ENCODE assay signal across 29 cellular contexts in genomic region chr18:22155584-22155983, GRCh38.
"Had no signal": no experiment of that assay in that cellular context is flagged by ENCODE, and none has a peak within 500 bp of the region (broad histone marks: within the 10 kb centered on the region; RNA-seq: fewer than 3 reads in every experiment).

No MANE protein-coding gene starts in this region.

- H3K9me3 ChIP-seq: stomach, suprapubic skin, testis, thoracic aorta, thyroid gland, tibial artery, tibial nerve, transverse colon, upper lobe of left lung, upper lobe of right lung, uterus, vagina had no signal

- DNase-seq: stimulated activated CD4-positive, alpha-beta T cell treated with anti-CD3 and anti-CD28 coated beads, Interleukin-2, amount 100 ng/mL, for 48 hours; stimulated activated CD4-positive, alpha-beta T cell treated with anti-CD3 and anti-CD28 coated beads, Interleukin-4, amount 100 ng/mL, for 1 hour; stimulated activated CD4-positive, alpha-beta T cell treated with anti-CD3 and anti-CD28 coated beads, Interleukin-4, amount 100 ng/mL, for 24 hours; stimulated activated CD4-positive, alpha-beta T cell treated with anti-CD3 and anti-CD28 coated beads, Interleukin-4, amount 100 ng/mL, for 4 hours; stimulated activated CD8-positive, alpha-beta memory T cell treated with anti-CD3 and anti-CD28 coated beads, Interleukin-4, amount 100 ng/mL, for 48 hours; stimulated activated naive B cell treated with anti-CD40 and anti-IgM and Interleukin-4, amounts not matched to agents 10 μg/mL and 1 μg/mL and 100 μg/mL, for 72 hours; stimulated activated naive CD4-positive, alpha-beta T cell; stimulated activated naive CD4-positive, alpha-beta T cell treated with Interleukin-2 at 50 U/mL for 16 hours; stimulated activated naive CD8-positive, alpha-beta T cell treated with anti-CD3 and anti-CD28 coated beads, Interleukin-15, amount 100 ng/mL, for 72 hours; stimulated activated naive CD8-positive, alpha-beta T cell treated with anti-CD3 and anti-CD28 coated beads, Interleukin-15, Interleukin-2, amounts not matched to agents 100 U/mL and 50 U/mL, for 24 hours; stomach; substantia nigra; testis; thyroid gland; tibial artery; transverse colon; trophoblast cell; upper lobe of left lung; upper lobe of right lung; uterus had no signal

- H3K4me3 ChIP-seq: stomach, suprapubic skin, testis, thoracic aorta, thyroid gland, tibial artery, tibial nerve, transverse colon, upper lobe of left lung, upper lobe of right lung, uterus, vagina had no signal

- H3K4me1 ChIP-seq: suprapubic skin, testis, thyroid gland, tibial artery, tibial nerve, transverse colon, upper lobe of left lung, upper lobe of right lung, uterus, vagina had no signal

- H3K4me1 Mint-ChIP-seq: stimulated activated effector memory CD8-positive, alpha-beta T cell treated with anti-CD3 and anti-CD28 coated beads, Interleukin-12 subunit alpha, Interleukin-12 subunit beta, amount 100 ng/mL, for 72 hours; stimulated activated memory B cell treated with anti-CD40 and anti-IgM and Interleukin-4, amounts not matched to agents 10 μg/mL and 1 μg/mL and 100 μg/mL, for 72 hours; stimulated activated naive B cell treated with anti-CD40 and anti-IgM and Interleukin-4, amounts not matched to agents 10 μg/mL and 1 μg/mL and 100 μg/mL, for 72 hours; stimulated activated naive CD8-positive, alpha-beta T cell treated with anti-CD3 and anti-CD28 coated beads, Interleukin-15, amount 100 ng/mL, for 72 hours had no signal

- H3K9me3 Mint-ChIP-seq: stimulated activated effector memory CD8-positive, alpha-beta T cell treated with anti-CD3 and anti-CD28 coated beads, Interleukin-12 subunit alpha, Interleukin-12 subunit beta, amount 100 ng/mL, for 72 hours; stimulated activated memory B cell treated with anti-CD40 and anti-IgM and Interleukin-4, amounts not matched to agents 10 μg/mL and 1 μg/mL and 100 μg/mL, for 72 hours; stimulated activated naive CD8-positive, alpha-beta T cell treated with anti-CD3 and anti-CD28 coated beads, Interleukin-15, amount 100 ng/mL, for 72 hours; stimulated activated naive CD8-positive, alpha-beta T cell treated with anti-CD3 and anti-CD28 coated beads, Interleukin-15, Interleukin-2, amounts not matched to agents 100 ng/mL and 50 ng/mL, for 24 hours; type B pancreatic cell had no signal

- H3K36me3 ChIP-seq: stomach, suprapubic skin, thoracic aorta, thyroid gland, tibial artery, tibial nerve, transverse colon, upper lobe of left lung, upper lobe of right lung, uterus, vagina had no signal

- H3K27ac Mint-ChIP-seq: stimulated activated effector memory CD8-positive, alpha-beta T cell treated with anti-CD3 and anti-CD28 coated beads, Interleukin-12 subunit alpha, Interleukin-12 subunit beta, amount 100 ng/mL, for 72 hours; stimulated activated memory B cell treated with anti-CD40 and anti-IgM and Interleukin-4, amounts not matched to agents 10 μg/mL and 1 μg/mL and 100 μg/mL, for 72 hours; stimulated activated naive B cell treated with anti-CD40 and anti-IgM and Interleukin-4, amounts not matched to agents 10 μg/mL and 1 μg/mL and 100 μg/mL, for 72 hours; stimulated activated naive CD8-positive, alpha-beta T cell treated with anti-CD3 and anti-CD28 coated beads, Interleukin-15, Interleukin-2, amounts not matched to agents 100 ng/mL and 50 ng/mL, for 24 hours; type B pancreatic cell had no signal

- H3K4me3 Mint-ChIP-seq: stimulated activated effector memory CD8-positive, alpha-beta T cell treated with anti-CD3 and anti-CD28 coated beads, Interleukin-12 subunit alpha, Interleukin-12 subunit beta, amount 100 ng/mL, for 72 hours; stimulated activated memory B cell treated with anti-CD40 and anti-IgM and Interleukin-4, amounts not matched to agents 10 μg/mL and 1 μg/mL and 100 μg/mL, for 72 hours; stimulated activated naive B cell treated with anti-CD40 and anti-IgM and Interleukin-4, amounts not matched to agents 10 μg/mL and 1 μg/mL and 100 μg/mL, for 72 hours; stimulated activated naive CD8-positive, alpha-beta T cell treated with anti-CD3 and anti-CD28 coated beads, Interleukin-15, amount 100 ng/mL, for 72 hours; stimulated activated naive CD8-positive, alpha-beta T cell treated with anti-CD3 and anti-CD28 coated beads, Interleukin-15, Interleukin-2, amounts not matched to agents 100 ng/mL and 50 ng/mL, for 24 hours; type B pancreatic cell had no signal

- FAIRE-seq: urothelium cell line had no signal

- H3K36me3 Mint-ChIP-seq: stimulated activated effector memory CD8-positive, alpha-beta T cell treated with anti-CD3 and anti-CD28 coated beads, Interleukin-12 subunit alpha, Interleukin-12 subunit beta, amount 100 ng/mL, for 72 hours; stimulated activated memory B cell treated with anti-CD40 and anti-IgM and Interleukin-4, amounts not matched to agents 10 μg/mL and 1 μg/mL and 100 μg/mL, for 72 hours; stimulated activated naive B cell treated with anti-CD40 and anti-IgM and Interleukin-4, amounts not matched to agents 10 μg/mL and 1 μg/mL and 100 μg/mL, for 72 hours; type B pancreatic cell had no signal

- H3K27me3 ChIP-seq: testis, thyroid gland, tibial artery, upper lobe of left lung, upper lobe of right lung, uterus, vagina had no signal

- H3K27ac ChIP-seq: stomach, suprapubic skin, testis, thoracic aorta, thyroid gland, tibial artery, tibial nerve, transverse colon, upper lobe of left lung, upper lobe of right lung, uterus, vagina had no signal

- ATAC-seq: stimulated activated effector memory CD8-positive, alpha-beta T cell treated with anti-CD3 and anti-CD28 coated beads, Interleukin-12 subunit alpha, Interleukin-12 subunit beta, amount 100 ng/mL, for 72 hours; stimulated activated memory B cell treated with anti-CD40 and anti-IgM and Interleukin-4, amounts not matched to agents 10 μg/mL and 1 μg/mL and 100 μg/mL, for 72 hours; stimulated activated naive B cell treated with anti-CD40 and anti-IgM and Interleukin-4, amounts not matched to agents 10 μg/mL and 1 μg/mL and 100 μg/mL, for 72 hours; stimulated activated naive CD8-positive, alpha-beta T cell treated with anti-CD3 and anti-CD28 coated beads, Interleukin-15, amount 100 ng/mL, for 72 hours; stimulated activated naive CD8-positive, alpha-beta T cell treated with anti-CD3 and anti-CD28 coated beads, Interleukin-15, Interleukin-2, amounts not matched to agents 100 U/mL and 50 U/mL, for 24 hours; upper lobe of right lung had no signal
